ENCODE assay signal across 1 cellular context in the genomic region with DNA sequence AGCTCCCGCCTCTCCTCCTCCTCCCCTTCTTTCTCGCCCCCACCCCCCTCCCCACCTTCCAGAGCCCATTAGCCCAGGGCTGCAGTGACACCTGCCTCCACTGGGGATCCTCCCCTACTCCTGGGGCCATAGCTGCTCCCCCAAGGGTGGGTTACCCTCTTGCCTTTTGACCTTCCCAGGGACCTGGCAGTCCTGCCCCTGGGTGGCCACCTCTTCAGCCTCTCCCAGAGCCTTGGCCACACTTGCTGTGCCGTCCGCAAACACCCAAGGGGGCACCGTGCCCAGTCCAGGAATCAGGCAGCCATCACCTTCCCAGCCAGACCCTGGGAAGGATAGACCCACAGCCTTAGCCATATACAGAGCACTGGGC.
TF ChIP-seq lines count a peak whose summit lies in the region.

No MANE protein-coding gene starts in this region.

TF ChIP-seq in A549, 52 proteins besides CTCF, POLR2A, EP300 and RAD21 (continued from another document):
- TF ChIP-seq ELK1 (IDR thresholded peaks at IDR 0.05; ENCODE audit: low read depth, low read length) = no peak
- TF ChIP-seq REST (IDR thresholded peaks at IDR 0.05) = no peak
- TF ChIP-seq FOSB (CRISPR knock-in tag; IDR thresholded peaks at IDR 0.05) = no peak
- TF ChIP-seq MYC (IDR thresholded peaks at IDR 0.05; ENCODE audit: borderline replicate concordance, low read length) = no peak
- no peak for TF ChIP-seq RFX5 (IDR thresholded peaks at IDR 0.05)
- no peak for TF ChIP-seq ZSCAN20 (CRISPR knock-in tag; IDR thresholded peaks at IDR 0.05)
- no peak for TF ChIP-seq ZNF302 (CRISPR knock-in tag; IDR thresholded peaks at IDR 0.05)
- no peak for TF ChIP-seq EHF (CRISPR knock-in tag; IDR thresholded peaks at IDR 0.05)
TF ChIP-seq in A549: peak in this region for 0.
